ENCODE assay signal across 10 cellular contexts in genomic region chr12:92930421-92930820, GRCh38. TPM values are rescaled to one million over a fixed set of nuclear protein-coding genes. Genes with fewer than 3 reads are reported as not detected.
DNase-seq lines count a peak whose midpoint lies in the region; ATAC-seq and TF ChIP-seq lines count a peak whose summit lies in the region.
"Had no signal": no experiment of that assay in that cellular context is flagged by ENCODE, and none has a peak within 500 bp of the region (broad histone marks: within the 10 kb centered on the region; RNA-seq: fewer than 3 reads in every experiment).

No MANE protein-coding gene starts in this region.

- no peaks in the 10 kb centered on the region for H3K27me3 ChIP-seq in CD8-positive, alpha-beta T cell (ENCODE audit: insufficient read depth, low read length)
- H3K27me3 ChIP-seq in OCI-LY1 (ENCODE audit: insufficient read depth, low read length) (no peaks in the 10 kb centered on the region), osteoblast (ENCODE audit: insufficient read depth, low read length) (no peaks in the 10 kb centered on the region)
- H3K27me3 ChIP-seq: cardiac muscle cell, neutrophil had no signal

- no peak overlapping the region for H3K27ac ChIP-seq in CD8-positive, alpha-beta T cell (ENCODE audit: low read depth, low read length)
- H3K27ac ChIP-seq in OCI-LY1 (ENCODE audit: low read depth, low read length, poor library complexity, severe bottlenecking) = no peak overlapping the region
- peak overlapping the region; percentile 87 for H3K27ac ChIP-seq in osteoblast (ENCODE audit: low read depth, low read length)
- H3K27ac ChIP-seq in coronary artery = no peak overlapping the region

- POLR2A ChIA-PET in CD8-positive, alpha-beta T cell (lab: Charles Lee) = interaction anchor here (1.0 to 3.3 kb wide), 4 partner anchors 18 to 511 kb away, joined by 3 to 29 read pairs (median 4); partner anchors contain the start of gene UBE2N
- POLR2A ChIA-PET in GM10248 (lab: Yijun Ruan, JAX) = interaction anchor here (0.6 kb wide), 1 partner anchor 419 kb away, joined by 3 read pairs; no protein-coding TSS in a partner anchor

- peaks cover 26% of the 10 kb centered on the region for H3K4me1 ChIP-seq in CD8-positive, alpha-beta T cell (ENCODE audit: insufficient read depth, low read length)
- H3K4me1 ChIP-seq in OCI-LY1 (ENCODE audit: insufficient read depth, low read length, severe bottlenecking) = peaks cover 28% of the 10 kb centered on the region
- peaks cover 27% of the 10 kb centered on the region for H3K4me1 ChIP-seq in osteoblast (ENCODE audit: insufficient read depth, low read length)

- no peak for DNase-seq in CD8-positive, alpha-beta T cell
- DNase-seq in endothelial cell (ENCODE audit: low spot score) = no peak
- peak; percentile 43 for DNase-seq in osteoblast (ENCODE audit: insufficient read length, low spot score, missing footprints)
- no peak for DNase-seq in coronary artery (ENCODE audit: low spot score)
- DNase-seq in stimulated activated CD4-positive, alpha-beta T cell treated with anti-CD3 and anti-CD28 coated beads, Interleukin-2, amount 100 ng/mL, for 48 hours = no peak
- DNase-seq in GM10248 (ENCODE audit: extremely low spot score) = no peak

- TF ChIP-seq CTCF in CD8-positive, alpha-beta T cell (IDR thresholded peaks at IDR 0.05) = no peak
- TF ChIP-seq CTCF in OCI-LY1 (IDR thresholded peaks at IDR 0.05; ENCODE audit: low read length) (no peak), endothelial cell (IDR thresholded peaks at IDR 0.05; ENCODE audit: unreplicated experiment) (no peak), osteoblast (IDR thresholded peaks at IDR 0.05; ENCODE audit: extremely low read depth, low read depth, low read length) (no peak), coronary artery (IDR thresholded peaks at IDR 0.05) (no peak), GM10248 (IDR thresholded peaks at IDR 0.05; ENCODE audit: control extremely low read depth, extremely low read depth, low read depth, missing control alignments) (no peak)

- peaks cover 32% of the 10 kb centered on the region for H3K4me1 Mint-ChIP-seq in CD8-positive, alpha-beta T cell (ENCODE audit: low read depth)
- H3K4me1 Mint-ChIP-seq in endothelial cell (ENCODE audit: unreplicated experiment) = peaks cover 26% of the 10 kb centered on the region

- ATAC-seq in CD8-positive, alpha-beta T cell = no peak
- ATAC-seq in GM19455 (IDR thresholded peaks at IDR 0.05; ENCODE audit: unreplicated experiment) = no peak

- H3K79me2 ChIP-seq in OCI-LY1 (ENCODE audit: insufficient read depth, low read length) (peaks cover 29% of the 10 kb centered on the region), osteoblast (ENCODE audit: insufficient read depth, low read length) (peaks cover 22% of the 10 kb centered on the region)

- H3K4me2 ChIP-seq in OCI-LY1 (ENCODE audit: low read length) (peak overlapping the region; percentile 88), osteoblast (ENCODE audit: insufficient read depth, low read length) (peak overlapping the region; percentile 86)

- no peaks in the 10 kb centered on the region for H3K9me3 Mint-ChIP-seq in CD8-positive, alpha-beta T cell
- no peaks in the 10 kb centered on the region for H3K9me3 Mint-ChIP-seq in endothelial cell (ENCODE audit: unreplicated experiment)

- no peak overlapping the region for H3K9ac ChIP-seq in OCI-LY1 (ENCODE audit: low read length)

- CTCF ChIA-PET in CD8-positive, alpha-beta T cell (lab: Charles Lee) = interaction anchor here (1.0 to 6.4 kb wide), 3 partner anchors 22 to 146 kb away, joined by 3 to 58 read pairs (median 31); no protein-coding TSS in a partner anchor
- CTCF ChIA-PET in GM10248 (lab: Yijun Ruan, JAX) = interaction anchor here (0.8 to 2.4 kb wide), 9 partner anchors 22 to 1172 kb away, joined by 3 to 10 read pairs (median 3); no protein-coding TSS in a partner anchor

- no peaks in the 10 kb centered on the region for H3K27me3 Mint-ChIP-seq in CD8-positive, alpha-beta T cell (ENCODE audit: low read depth)
- peaks cover 10% of the 10 kb centered on the region for H3K27me3 Mint-ChIP-seq in endothelial cell (ENCODE audit: unreplicated experiment)

- no peaks in the 10 kb centered on the region for H3K9me3 ChIP-seq in CD8-positive, alpha-beta T cell (ENCODE audit: low read length)
- H3K9me3 ChIP-seq in OCI-LY1 (ENCODE audit: low read length) (no peaks in the 10 kb centered on the region), osteoblast (ENCODE audit: low read depth, low read length) (no peaks in the 10 kb centered on the region)
- H3K9me3 ChIP-seq: neutrophil had no signal

- H3F3A ChIP-seq in OCI-LY1 (ENCODE audit: insufficient read depth, low read length) = no peaks in the 10 kb centered on the region

- H2AFZ ChIP-seq in OCI-LY1 (ENCODE audit: low read length) = no peak overlapping the region
- H2AFZ ChIP-seq in osteoblast (ENCODE audit: low read length) = no peak overlapping the region

- H3K4me3 ChIP-seq in CD8-positive, alpha-beta T cell (ENCODE audit: low read depth, low read length) = no peak overlapping the region
- H3K4me3 ChIP-seq in OCI-LY1 (ENCODE audit: low read depth, low read length, poor library complexity, severe bottlenecking) = peak overlapping the region; percentile 67
- peak overlapping the region; percentile 92 for H3K4me3 ChIP-seq in osteoblast (ENCODE audit: insufficient read depth, low read length)
- H3K4me3 ChIP-seq in coronary artery = no peak overlapping the region

- no peaks in the 10 kb centered on the region for H3K9me2 ChIP-seq in OCI-LY1 (ENCODE audit: low read depth, low read length)

- no peaks in the 10 kb centered on the region for H3K36me3 ChIP-seq in CD8-positive, alpha-beta T cell (ENCODE audit: insufficient read depth, low read length)
- H3K36me3 ChIP-seq in OCI-LY1 (ENCODE audit: insufficient read depth, low read length) (no peaks in the 10 kb centered on the region), osteoblast (ENCODE audit: insufficient read depth, low read length) (no peaks in the 10 kb centered on the region)
- H3K36me3 ChIP-seq: cardiac muscle cell, neutrophil had no signal

- intact Hi-C loops in CD8-positive, alpha-beta T cell (cut with DNase I, micrococcal nuclease) = loop anchor here in 1 of 2 experiments (5.0 kb wide), 2 partner anchors 98 to 537 kb away; partner anchors contain the start of gene MRPL42

- H3K27ac Mint-ChIP-seq in CD8-positive, alpha-beta T cell = peak overlapping the region; percentile 93
- peak overlapping the region; percentile 96 for H3K27ac Mint-ChIP-seq in endothelial cell (ENCODE audit: unreplicated experiment)

- H4K20me1 ChIP-seq in OCI-LY1 (ENCODE audit: insufficient read depth, low read length) (no peaks in the 10 kb centered on the region), osteoblast (ENCODE audit: insufficient read depth, low read length) (peaks cover 4% of the 10 kb centered on the region)

- no peaks in the 10 kb centered on the region for H3K36me3 Mint-ChIP-seq in CD8-positive, alpha-beta T cell
- H3K36me3 Mint-ChIP-seq in endothelial cell (ENCODE audit: low read depth, unreplicated experiment) = no peaks in the 10 kb centered on the region

- H3K4me3 Mint-ChIP-seq in CD8-positive, alpha-beta T cell = peak overlapping the region; percentile 85
- H3K4me3 Mint-ChIP-seq in endothelial cell (ENCODE audit: unreplicated experiment) = peak overlapping the region; percentile 89

RNA-seq across cellular contexts. Expression of gene EEA1, which starts 1.3 kb away (rescaled TPM):
- total RNA-seq in CD8-positive, alpha-beta T cell = 1 to 10 TPM; 4.3 to 6.9 TPM
- 14.1 TPM for total RNA-seq in endothelial cell (ENCODE audit: unreplicated experiment)
- 32.9 and 40.7 TPM in 2 replicates for total RNA-seq in osteoblast

Comparison
In these comparisons a context has a peak if more than half of its experiments do, and no peak if none do; other contexts are left out.
1. H3K4me3 ChIP-seq: peak in OCI-LY1 (single experiment) and osteoblast (single experiment); none in CD8-positive, alpha-beta T cell (single experiment) and coronary artery (single experiment).